In genomic region chr7:98054585-98054984, GRCh38 we compare ENCODE assay signal across 25 cellular contexts. TPM values are rescaled to one million over a fixed set of nuclear protein-coding genes. Genes with fewer than 3 reads are reported as not detected.
DNase-seq lines count a peak whose midpoint lies in the region; ATAC-seq and TF ChIP-seq lines count a peak whose summit lies in the region.
"Had no signal": no experiment of that assay in that cellular context is flagged by ENCODE, and none has a peak within 500 bp of the region (broad histone marks: within the 10 kb centered on the region; RNA-seq: fewer than 3 reads in every experiment).

No MANE protein-coding gene starts in this region.

- no peaks in the 10 kb centered on the region for H3K36me3 ChIP-seq in breast epithelium
- H3K36me3 ChIP-seq: BE2C had no signal

- H3K27me3 ChIP-seq in breast epithelium (no peaks in the 10 kb centered on the region), foreskin keratinocyte (no peaks in the 10 kb centered on the region)
- H3K27me3 ChIP-seq: BE2C had no signal

- no peak overlapping the region for H3K4me3 ChIP-seq in breast epithelium
- H3K4me3 ChIP-seq: GM12878 had no signal

- no peak for TF ChIP-seq POLR2A in breast epithelium (IDR thresholded peaks at IDR 0.05)

- H3K27ac ChIP-seq in breast epithelium (no peak overlapping the region), RWPE1 (peak overlapping the region; percentile 52), foreskin keratinocyte (no peak overlapping the region)
- H3K27ac ChIP-seq: 22Rv1, HL-60 had no signal

- intact Hi-C loops in MCF 10A (cut with micrococcal nuclease) (no loop called here), breast epithelium (cut with DNase I; ENCODE audit: low total_unique reads) (no loop called here)

- H3K4me3 Mint-ChIP-seq in MCF 10A (ENCODE audit: unreplicated experiment) = no peak overlapping the region
- no peak overlapping the region for H3K4me3 Mint-ChIP-seq in stimulated activated memory B cell treated with anti-CD40 and anti-IgM and Interleukin-4, amounts not matched to agents 10 μg/mL and 1 μg/mL and 100 μg/mL, for 72 hours
- H3K4me3 Mint-ChIP-seq: CD4-positive, alpha-beta T cell had no signal

- BruUV-seq in MCF 10A (replicated peaks; lab: Mats Ljungman, UMichigan) = no TSS peak

- POLR2A ChIA-PET in MCF 10A (lab: Yijun Ruan, JAX) (interaction anchor here (0.7 kb wide), 1 partner anchor 51 kb away, joined by 4 read pairs; no protein-coding TSS in a partner anchor), RWPE1 (lab: Yijun Ruan, JAX; ENCODE audit: low non-redundant PET) (no interaction called here)

- DNase-seq in MCF 10A (ENCODE audit: unreplicated experiment) (peak; percentile 22), breast epithelium (ENCODE audit: low spot score in 2 of 2) (no peak), RWPE1 (ENCODE audit: low spot score) (no peak), foreskin keratinocyte (peak; percentile 32 to 74), NCI-H146 (lab: John Stamatoyannopoulos, UW) (no peak), inferior parietal cortex (ENCODE audit: extremely low spot score) (no peak)
- DNase-seq: BE2C; Calu3; CD4-positive, alpha-beta T cell; DMS53; GDM1; H7; MV-4-11; NCI-H1417 treated with DMSO at 0.1 percent for 48 hours; NCI-H2029; NCI-H2171 treated with DMSO at 0.1 percent for 48 hours; NCI-H748 treated with DMSO at 0.1 percent for 48 hours; OCI-M1; SK-N-SH had no signal

- no peaks in the 10 kb centered on the region for H3K4me1 ChIP-seq in breast epithelium
- peaks cover 17% of the 10 kb centered on the region for H3K4me1 ChIP-seq in foreskin keratinocyte
- H3K4me1 ChIP-seq: BE2C had no signal

- no peaks in the 10 kb centered on the region for H3K36me3 Mint-ChIP-seq in MCF 10A (ENCODE audit: insufficient read depth, unreplicated experiment)
- H3K36me3 Mint-ChIP-seq in stimulated activated memory B cell treated with anti-CD40 and anti-IgM and Interleukin-4, amounts not matched to agents 10 μg/mL and 1 μg/mL and 100 μg/mL, for 72 hours = no peaks in the 10 kb centered on the region

- CTCF ChIA-PET in MCF 10A (lab: Yijun Ruan, JAX) (interaction anchor here (1.2 kb wide), 1 partner anchor 33 kb away, joined by 5 read pairs; no protein-coding TSS in a partner anchor), RWPE1 (lab: Yijun Ruan, JAX) (no interaction called here)

- no peaks in the 10 kb centered on the region for H3K9me3 Mint-ChIP-seq in MCF 10A (ENCODE audit: unreplicated experiment)
- H3K9me3 Mint-ChIP-seq in stimulated activated memory B cell treated with anti-CD40 and anti-IgM and Interleukin-4, amounts not matched to agents 10 μg/mL and 1 μg/mL and 100 μg/mL, for 72 hours = no peaks in the 10 kb centered on the region
- H3K9me3 Mint-ChIP-seq: CD4-positive, alpha-beta T cell had no signal

- peaks cover 36% of the 10 kb centered on the region for H3K4me1 Mint-ChIP-seq in MCF 10A (ENCODE audit: insufficient read depth, unreplicated experiment)
- peaks cover 10% of the 10 kb centered on the region for H3K4me1 Mint-ChIP-seq in stimulated activated memory B cell treated with anti-CD40 and anti-IgM and Interleukin-4, amounts not matched to agents 10 μg/mL and 1 μg/mL and 100 μg/mL, for 72 hours

- H3K27me3 Mint-ChIP-seq in MCF 10A (ENCODE audit: insufficient read depth, unreplicated experiment) = no peaks in the 10 kb centered on the region
- H3K27me3 Mint-ChIP-seq in stimulated activated memory B cell treated with anti-CD40 and anti-IgM and Interleukin-4, amounts not matched to agents 10 μg/mL and 1 μg/mL and 100 μg/mL, for 72 hours = peaks cover 68% of the 10 kb centered on the region

- no peak for TF ChIP-seq CTCF in MCF 10A (IDR thresholded peaks at IDR 0.05; ENCODE audit: unreplicated experiment)
- no peak for TF ChIP-seq CTCF in breast epithelium (IDR thresholded peaks at IDR 0.05)
- TF ChIP-seq CTCF in RWPE1 (conservative IDR thresholded peaks at IDR 0.05; ENCODE audit: low read depth) = no peak
- TF ChIP-seq CTCF in foreskin keratinocyte (conservative IDR thresholded peaks at IDR 0.05) = no peak

- no peak overlapping the region for H3K27ac Mint-ChIP-seq in MCF 10A (ENCODE audit: low read depth, unreplicated experiment)
- no peak overlapping the region for H3K27ac Mint-ChIP-seq in stimulated activated memory B cell treated with anti-CD40 and anti-IgM and Interleukin-4, amounts not matched to agents 10 μg/mL and 1 μg/mL and 100 μg/mL, for 72 hours
- H3K27ac Mint-ChIP-seq: CD4-positive, alpha-beta T cell had no signal

- no peaks in the 10 kb centered on the region for H3K9me3 ChIP-seq in breast epithelium
- H3K9me3 ChIP-seq: BE2C, SK-N-SH had no signal

- ATAC-seq in foreskin keratinocyte (peak; percentile 72), GM21360 (IDR thresholded peaks at IDR 0.05; ENCODE audit: unreplicated experiment) (no peak)
- no peak for ATAC-seq in stimulated activated memory B cell treated with anti-CD40 and anti-IgM and Interleukin-4, amounts not matched to agents 10 μg/mL and 1 μg/mL and 100 μg/mL, for 72 hours
- ATAC-seq: GM12878, Right ventricle myocardium inferior had no signal

RNA-seq across cellular contexts. Expression of gene LMTK2, which starts 52.1 kb away (rescaled TPM):
- total RNA-seq in MCF 10A (2022) (16.8 and 21.6 TPM in 2 replicates), breast epithelium (10 to 100 TPM in 2 of 3 donors, 1 to 10 TPM in 1; 9.4 to 16.7 (median 14.1) TPM), foreskin keratinocyte (13.8 and 14.2 TPM in 2 replicates)
- polyA plus RNA-seq in foreskin keratinocyte = 2.2 and 2.7 TPM in 2 replicates

Comparison
In these comparisons a context has a peak if more than half of its experiments do, and no peak if none do; other contexts are left out.
1. DNase-seq: peak in MCF 10A (single experiment) and foreskin keratinocyte (2 of 2); none in breast epithelium (0 of 2), RWPE1 (single experiment), NCI-H146 (single experiment) and inferior parietal cortex (single experiment).